Comparison of ENCODE assay signal across 8 cellular contexts in genomic region chr6:34791842-34792604, GRCh38. TPM values are rescaled to one million over a fixed set of nuclear protein-coding genes. Genes with fewer than 3 reads are reported as not detected.
A peak's percentile ranks its signal among the peaks of the same experiment; 100 is the strongest.
DNase-seq lines count a peak whose midpoint lies in the region; TF ChIP-seq lines count a peak whose summit lies in the region.

Gene BLTP3A, plus strand, starts transcription at chr6:34792083. Its CDS starts 168 bp downstream, at chr6:34792251.

- no peaks in the 10 kb centered on the region for H4K20me1 ChIP-seq in GM23248 (ENCODE audit: insufficient read depth)
- H4K20me1 ChIP-seq in Loucy (ENCODE audit: insufficient read depth, low read length, poor library complexity, severe bottlenecking): peaks cover 20% of the 10 kb centered on the region
- H4K20me1 ChIP-seq in osteoblast (ENCODE audit: insufficient read depth, low read length): peaks cover 4% of the 10 kb centered on the region

- no peak for TF ChIP-seq POLR2A in testis (IDR thresholded peaks at IDR 0.05)

- peak within 1 kb of the TSS; percentile 79 for H3K4me3 ChIP-seq in GM23248
- H3K4me3 ChIP-seq in Loucy (ENCODE audit: low read length, poor library complexity, severe bottlenecking): peak within 1 kb of the TSS; percentile 77
- peak within 1 kb of the TSS; percentile 94 for H3K4me3 ChIP-seq in osteoblast (ENCODE audit: insufficient read depth, low read length)
- H3K4me3 ChIP-seq in testis: peak within 1 kb of the TSS; percentile 83 to 90

- H3K9me2 ChIP-seq in GM23248 (ENCODE audit: insufficient read depth): no peaks in the 10 kb centered on the region
- no peaks in the 10 kb centered on the region for H3K9me2 ChIP-seq in Loucy (replicated peaks; ENCODE audit: low read depth, low read length)

- H3K27ac ChIP-seq in GM23248 (peak within 1 kb of the TSS; percentile 82), osteoblast (ENCODE audit: low read depth, low read length) (peak within 1 kb of the TSS; percentile 58), testis (peak within 1 kb of the TSS; percentile 90 to 94)

- peaks cover 29% of the 10 kb centered on the region for H3K79me2 ChIP-seq in GM23248 (ENCODE audit: insufficient read depth)
- H3K79me2 ChIP-seq in Loucy (ENCODE audit: insufficient read depth, low read length): peaks cover 51% of the 10 kb centered on the region
- H3K79me2 ChIP-seq in osteoblast (ENCODE audit: insufficient read depth, low read length): peaks cover 4% of the 10 kb centered on the region

- H3K27me3 ChIP-seq in GM23248 (replicated peaks; ENCODE audit: insufficient read depth): no peaks in the 10 kb centered on the region
- H3K27me3 ChIP-seq in Loucy (ENCODE audit: insufficient read depth, low read length, poor library complexity, severe bottlenecking): no peaks in the 10 kb centered on the region
- H3K27me3 ChIP-seq in osteoblast (ENCODE audit: insufficient read depth, low read length): no peaks in the 10 kb centered on the region
- no peaks in the 10 kb centered on the region for H3K27me3 ChIP-seq in testis

- H3K4me1 ChIP-seq in GM23248 (ENCODE audit: insufficient read depth) (peaks cover 12% of the 10 kb centered on the region), Loucy (ENCODE audit: insufficient read depth, low read length, poor library complexity, severe bottlenecking) (peaks cover 28% of the 10 kb centered on the region), osteoblast (ENCODE audit: insufficient read depth, low read length) (peaks cover 14% of the 10 kb centered on the region), testis (peaks cover 15% of the 10 kb centered on the region)

- in situ Hi-C loops in GM23248 (cut with MboI): no loop called here

- 1% methylated on average over 65 to 67 of the region's 93 CpGs for WGBS in GM23248 (ENCODE audit: low coverage in 1 of 2, low lambda C conversion rate in 2 of 2, missing lambda C conversion rate in 2 of 2), 2 experiments
- WGBS in testis, 2 donors: 0 to 1% methylated on average over 29 to 51 of the region's 93 CpGs

- H3F3A ChIP-seq in GM23248 (ENCODE audit: insufficient read depth): peaks cover 20% of the 10 kb centered on the region; the same call in 1 of the 2 replicates
- no peaks in the 10 kb centered on the region for H3F3A ChIP-seq in Loucy (ENCODE audit: low read depth)

- H3K4me2 ChIP-seq in GM23248 (ENCODE audit: unreplicated experiment): peak within 1 kb of the TSS; percentile 95
- H3K4me2 ChIP-seq in Loucy (ENCODE audit: low read depth, low read length, poor library complexity, severe bottlenecking): peak within 1 kb of the TSS; percentile 91
- H3K4me2 ChIP-seq in osteoblast (ENCODE audit: insufficient read depth, low read length): peak within 1 kb of the TSS; percentile 99

- H3K9ac ChIP-seq in GM23248 (peak within 1 kb of the TSS; percentile 91), Loucy (ENCODE audit: low read depth, low read length, poor library complexity, severe bottlenecking) (peak within 1 kb of the TSS; percentile 83)

- H3K9me3 ChIP-seq in GM23248 (ENCODE audit: low read depth): no peaks in the 10 kb centered on the region
- no peaks in the 10 kb centered on the region for H3K9me3 ChIP-seq in Loucy (ENCODE audit: insufficient read depth, low read depth, low read length)
- no peaks in the 10 kb centered on the region for H3K9me3 ChIP-seq in osteoblast (ENCODE audit: low read depth, low read length)
- no peaks in the 10 kb centered on the region for H3K9me3 ChIP-seq in testis

- H3K36me3 ChIP-seq in GM23248 (ENCODE audit: low read depth): no peaks in the 10 kb centered on the region
- no peaks in the 10 kb centered on the region for H3K36me3 ChIP-seq in Loucy (ENCODE audit: insufficient read depth, low read length)
- H3K36me3 ChIP-seq in osteoblast (ENCODE audit: insufficient read depth, low read length): no peaks in the 10 kb centered on the region
- H3K36me3 ChIP-seq in testis (ENCODE audit: low read depth, missing control alignments): no peaks in the 10 kb centered on the region

- peak; percentile 77 for DNase-seq in EL
- DNase-seq in GM23248: peak; percentile 89
- peak; percentile 77 for DNase-seq in SK-N-DZ (ENCODE audit: low spot score)
- peak; percentile 83 for DNase-seq in activated naive CD4-positive, alpha-beta T cell treated with anti-CD3 and anti-CD28 coated beads, Interleukin-2, amount 50 U/mL, for 16 hours
- DNase-seq in glomerular visceral epithelial cell (ENCODE audit: extremely low spot score): peak; percentile 75
- peak; percentile 98 for DNase-seq in osteoblast (ENCODE audit: insufficient read length, low spot score, missing footprints)
- peak; percentile 79 for DNase-seq in testis

- TF ChIP-seq CTCF in Loucy (conservative IDR thresholded peaks at IDR 0.05; ENCODE audit: low read length): no peak
- no peak for TF ChIP-seq CTCF in osteoblast (IDR thresholded peaks at IDR 0.05; ENCODE audit: extremely low read depth, low read depth, low read length)
- peak in 2 of 3 experiments; percentile 5 to 23 for TF ChIP-seq CTCF in testis (IDR thresholded peaks at IDR 0.05)

- intact Hi-C loops in testis (cut with DNase I; ENCODE audit: low total_unique reads): no loop called here

- H2AFZ ChIP-seq in GM23248: peak within 1 kb of the TSS; percentile 100
- peak within 1 kb of the TSS; percentile 98 for H2AFZ ChIP-seq in Loucy (ENCODE audit: low read length)
- peak within 1 kb of the TSS; percentile 99 for H2AFZ ChIP-seq in osteoblast (ENCODE audit: low read length)

RNA-seq across cellular contexts. Expression of gene BLTP3A, which starts in this region (rescaled TPM):
- total RNA-seq in GM23248 (2014; rRNA removed; shearing (Covaris generic)): 4.9 TPM in 2 replicates
- 3.1 and 3.2 TPM in 2 replicates for polyA plus RNA-seq in GM23248 (2016; fragmentation: Nextera tagmentation; extraction: Ambion mirVana)
- polyA plus RNA-seq in SK-N-DZ (2014; cell fraction: cytosol; rRNA removed): 9.1 and 10.1 TPM in 2 replicates
- 4.7 and 8.2 TPM in 2 replicates for polyA plus RNA-seq in SK-N-DZ (2014; cell fraction: nucleus; rRNA removed)
- 9.7 and 13.0 TPM in 2 replicates for total RNA-seq in osteoblast
- total RNA-seq in testis: 10 to 100 TPM; 37.0 to 44.1 TPM
- polyA plus RNA-seq in testis (ENCODE audit: insufficient read depth, low read depth, low replicate concordance): 34.6 TPM

Comparison
In these comparisons a context has a peak if more than half of its experiments do, and no peak if none do; other contexts are left out.
1. Peak in every context shown above with its lines: DNase-seq, H3K4me3 ChIP-seq and H3K27ac ChIP-seq.
2. CTCF ChIP-seq: peak in testis (2 of 3); none in Loucy (single experiment) and osteoblast (single experiment).